Comparison of ENCODE assay signal across 10 cellular contexts in the genomic region with DNA sequence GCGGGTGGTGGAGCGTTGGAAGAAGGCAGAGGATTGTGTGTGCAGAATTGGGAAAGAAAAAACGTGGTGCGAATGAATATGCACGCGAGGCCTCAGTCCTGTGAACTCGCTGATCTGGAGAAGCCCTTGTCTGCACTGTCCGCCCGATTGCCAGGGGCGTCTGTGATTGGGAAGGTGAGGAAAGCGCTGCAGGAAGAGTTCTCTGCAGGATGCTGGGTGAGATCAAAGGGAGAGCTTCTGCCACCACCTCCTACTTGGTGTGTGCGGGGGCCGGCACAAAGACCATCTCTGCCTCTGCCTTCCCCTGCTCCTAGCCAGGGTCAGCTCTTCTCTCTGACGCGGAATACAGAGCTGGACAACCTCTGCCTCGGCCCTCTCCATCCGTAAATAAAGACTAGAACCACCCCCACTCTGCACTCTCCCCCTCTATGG. TPM values are rescaled to one million over a fixed set of nuclear protein-coding genes. Genes with fewer than 3 reads are reported as not detected.
DNase-seq lines count a peak whose midpoint lies in the region; ATAC-seq, FAIRE-seq and TF ChIP-seq lines count a peak whose summit lies in the region.
"Had no signal": no experiment of that assay in that cellular context is flagged by ENCODE, and none has a peak within 500 bp of the region (broad histone marks: within the 10 kb centered on the region; RNA-seq: fewer than 3 reads in every experiment).

No MANE protein-coding gene starts in this region.

- H3K4me1 Mint-ChIP-seq in activated naive CD4-positive, alpha-beta T cell treated with anti-CD3 and anti-CD28 coated beads for 36 hours (ENCODE audit: low read depth) = peaks cover 36% of the 10 kb centered on the region

- no peak for DNase-seq in activated naive CD4-positive, alpha-beta T cell treated with anti-CD3 and anti-CD28 coated beads for 36 hours
- no peak for DNase-seq in activated naive CD4-positive, alpha-beta T cell treated with anti-CD3 and anti-CD28 coated beads, Interleukin-2, amount 50 U/mL, for 16 hours
- DNase-seq in astrocyte of the cerebellum (ENCODE audit: low read depth) = no peak
- DNase-seq in HepG2 (ENCODE audit: low spot score) = no peak
- DNase-seq in transverse colon = no peak
- no peak for DNase-seq in NCI-H1048 (lab: John Stamatoyannopoulos, UW)

- no peak for FAIRE-seq in HepG2 (lab: Jason Lieb, UNC)

- no peak overlapping the region for H3K9ac ChIP-seq in HepG2 (ENCODE audit: insufficient read depth, low read depth, low read length)

- H3K4me1 ChIP-seq in HepG2 (ENCODE audit: insufficient read depth, low read length) (peaks cover 56% of the 10 kb centered on the region), transverse colon (peaks cover 12 to 37% (median 22%) of the 10 kb centered on the region in 4 donors)

- H3K4me3 ChIP-seq in astrocyte of the cerebellum (ENCODE audit: low read depth, low read length) (peak overlapping the region; percentile 100), HepG2 (replicated peaks in 1 of 3; ENCODE audit: insufficient read depth in 1 of 3, low read depth in 2 of 3, low read length in 3 of 3) (peak overlapping the region in 1 of 3 experiments; percentile 39; a peak in 1 of 6 replicates), transverse colon (peak overlapping the region in 3 of 4 donors; percentile 31 to 91 (median 79))

- H3K9me3 ChIP-seq in HepG2 (ENCODE audit: low read length) (no peaks in the 10 kb centered on the region), transverse colon (no peaks in the 10 kb centered on the region)

- CTCF ChIA-PET in activated naive CD4-positive, alpha-beta T cell treated with anti-CD3 and anti-CD28 coated beads for 36 hours (lab: Charles Lee) = interaction anchor here (0.6 to 1.2 kb wide), 4 partner anchors 74 to 189 kb away, joined by 3 read pairs; a partner anchor contains a TSS
- CTCF ChIA-PET in HepG2 (lab: Yijun Ruan, JAX; ENCODE audit: low intra/inter-chr PET ratio, low total read pairs) = no interaction called here

- TF ChIP-seq RAD21 in HepG2 (CRISPR knock-in tag; IDR thresholded peaks at IDR 0.05) = no peak

- H3K4me3 Mint-ChIP-seq in activated naive CD4-positive, alpha-beta T cell treated with anti-CD3 and anti-CD28 coated beads for 36 hours = peak overlapping the region; percentile 83

- POLR2A ChIA-PET in HepG2 (lab: Yijun Ruan, JAX) = no interaction called here

- no peak for TF ChIP-seq EP300 in HepG2 (IDR thresholded peaks at IDR 0.05; ENCODE audit: low read depth in 2 of 2, low read length in 2 of 2)
- TF ChIP-seq EP300 in HepG2 (CRISPR knock-in tag; IDR thresholded peaks at IDR 0.05; ENCODE audit: borderline replicate concordance) = no peak
- TF ChIP-seq EP300 in transverse colon (IDR thresholded peaks at IDR 0.05; ENCODE audit: low read depth) = no peak

- TF ChIP-seq CTCF in astrocyte of the cerebellum (IDR thresholded peaks at IDR 0.05; ENCODE audit: low read depth, low read length, missing control alignments) = no peak
- no peak for TF ChIP-seq CTCF in HepG2 (CRISPR knock-in tag; IDR thresholded peaks at IDR 0.05)
- no peak for TF ChIP-seq CTCF in transverse colon (IDR thresholded peaks at IDR 0.05)

- no peak overlapping the region for H2AFZ ChIP-seq in HepG2 (ENCODE audit: low read length)

- ATAC-seq in HepG2 (no peak), HG02759 (IDR thresholded peaks at IDR 0.05; ENCODE audit: unreplicated experiment) (no peak), GM21786 (IDR thresholded peaks at IDR 0.05; ENCODE audit: unreplicated experiment) (no peak)

- no peak for TF ChIP-seq POLR2A in HepG2 (IDR thresholded peaks at IDR 0.05; ENCODE audit: insufficient read depth in 1 of 2, low read depth in 2 of 2, low read length in 2 of 2)
- no peak for TF ChIP-seq POLR2A in transverse colon (IDR thresholded peaks at IDR 0.05)

- H3K27me3 Mint-ChIP-seq in activated naive CD4-positive, alpha-beta T cell treated with anti-CD3 and anti-CD28 coated beads for 36 hours (ENCODE audit: low read depth) = no peaks in the 10 kb centered on the region

- in situ Hi-C loops in astrocyte of the cerebellum (cut with HindIII; ENCODE audit: low sequenced_read_pairs) (no loop called here), HepG2 (cut with HindIII; ENCODE audit: extremely low pct_ligation_motif_present, low pct_unique_long_range_greater_than_20kb) (no loop called here), transverse colon (cut with MboI; ENCODE audit: low pct_ligation_motif_present in 1 of 4, low pct_unique_long_range_greater_than_20kb in 1 of 4, low sequenced_read_pairs in 3 of 4) (no loop called here)

- no peaks in the 10 kb centered on the region; a peak in 1 of 5 replicates for H3K27me3 ChIP-seq in HepG2 (ENCODE audit: control insufficient read depth in 1 of 2, insufficient read depth in 2 of 2, low read length in 2 of 2)
- no peaks in the 10 kb centered on the region for H3K27me3 ChIP-seq in transverse colon

- H3K36me3 Mint-ChIP-seq in activated naive CD4-positive, alpha-beta T cell treated with anti-CD3 and anti-CD28 coated beads for 36 hours (ENCODE audit: low read depth) = peaks cover 8% of the 10 kb centered on the region

- peaks cover 38% of the 10 kb centered on the region for H3K79me2 ChIP-seq in HepG2 (ENCODE audit: insufficient read depth, low read length)

- H3K27ac ChIP-seq in HepG2 (ENCODE audit: extremely low read length, insufficient read depth, low read length) (no peak overlapping the region), transverse colon (peak overlapping the region in 2 of 4 donors; percentile 74 to 91)

- H3K27ac Mint-ChIP-seq in activated naive CD4-positive, alpha-beta T cell treated with anti-CD3 and anti-CD28 coated beads for 36 hours = peak overlapping the region; percentile 61

- peak overlapping the region; percentile 46 for H3K4me2 ChIP-seq in HepG2 (ENCODE audit: low read depth, low read length)

- H3K9me3 Mint-ChIP-seq in activated naive CD4-positive, alpha-beta T cell treated with anti-CD3 and anti-CD28 coated beads for 36 hours = no peaks in the 10 kb centered on the region

- H4K20me1 ChIP-seq in HepG2 (ENCODE audit: insufficient read depth, low read length) = peaks cover 5% of the 10 kb centered on the region; the same call in 1 of the 2 replicates

- peaks cover 1 to 8% of the 10 kb centered on the region in 2 experiments; a peak in 2 of 5 replicates for H3K36me3 ChIP-seq in HepG2 (replicated peaks in 1 of 2; ENCODE audit: control insufficient read depth in 1 of 2, insufficient read depth in 2 of 2, low read length in 2 of 2)
- H3K36me3 ChIP-seq in transverse colon = peaks cover 0 to 3% (median 0%) of the 10 kb centered on the region in 4 donors

- no TSS peak for BruUV-seq in HepG2 (replicated peaks; lab: Mats Ljungman, UMichigan)

- intact Hi-C loops in activated naive CD4-positive, alpha-beta T cell treated with anti-CD3 and anti-CD28 coated beads for 36 hours (cut with micrococcal nuclease) = loop anchor here (1.0 to 2.0 kb wide), 6 partner anchors 25 to 236 kb away; a partner anchor contains a TSS
- intact Hi-C loops in HepG2 (cut with micrococcal nuclease; ENCODE audit: unreplicated experiment) (loop anchor here (5.0 kb wide), 1 partner anchor 33 kb away; a partner anchor contains a TSS), transverse colon (cut with DNase I; ENCODE audit: low total_unique reads) (no loop called here)

- 77% methylated on average over 17 of the region's 17 CpGs for WGBS in HepG2 (ENCODE audit: low lambda C conversion rate)
- WGBS in transverse colon (ENCODE audit: low coverage in 1 of 2), 2 donors = 59 to 69% methylated on average over 6 to 17 of the region's 17 CpGs

RNA-seq across cellular contexts. Expression of a gene that starts 0.8 kb away (rescaled TPM):
- 10 to 100 TPM; 32.5 to 36.6 TPM for total RNA-seq in activated naive CD4-positive, alpha-beta T cell treated with anti-CD3 and anti-CD28 coated beads for 36 hours
- total RNA-seq in HepG2 (2016; rRNA removed; fragmentation: Illumina TruSeq; extraction: Trizol) = 110 and 136 TPM in 2 replicates
- total RNA-seq in HepG2 (2016; cell fraction: cytosol; rRNA removed; fragmentation: Illumina TruSeq; extraction: Trizol; ENCODE audit: low read depth) = 61.7 and 72.3 TPM in 2 replicates
- 112 and 128 TPM in 2 replicates for total RNA-seq in HepG2 (2016; cell fraction: insoluble cytoplasmic fraction; rRNA removed; fragmentation: Illumina TruSeq; extraction: Trizol)
- total RNA-seq in HepG2 (2016; cell fraction: membrane; rRNA removed; fragmentation: Illumina TruSeq; extraction: Trizol) = 97.4 and 130 TPM in 2 replicates
- total RNA-seq in HepG2 (2016; cell fraction: nucleus; rRNA removed; fragmentation: Illumina TruSeq; extraction: Trizol) = 58.3 and 58.4 TPM in 2 replicates
- polyA plus RNA-seq in HepG2 (2011; rRNA removed) = 123 and 129 TPM in 2 replicates
- 151 and 173 TPM in 2 replicates for polyA plus RNA-seq in HepG2 (2011; cell fraction: cytosol; rRNA removed)
- polyA plus RNA-seq in HepG2 (2011; cell fraction: nucleus; rRNA removed) = 63.1 and 63.8 TPM in 2 replicates
- 88.1 and 94.6 TPM in 2 replicates for polyA plus RNA-seq in HepG2 (2012)
- polyA plus RNA-seq in HepG2 (2016; cell fraction: cytosol; fragmentation: Illumina TruSeq; extraction: Trizol; ENCODE audit: low read depth) = 121 and 161 TPM in 2 replicates
- polyA plus RNA-seq in HepG2 (2016; cell fraction: insoluble cytoplasmic fraction; fragmentation: Illumina TruSeq; extraction: Trizol; ENCODE audit: low read depth) = 256 and 287 TPM in 2 replicates
- polyA plus RNA-seq in HepG2 (2016; cell fraction: membrane; fragmentation: Illumina TruSeq; extraction: Trizol; ENCODE audit: low read depth) = 158 and 192 TPM in 2 replicates
- polyA plus RNA-seq in HepG2 (2016; cell fraction: nucleus; fragmentation: Illumina TruSeq; extraction: Trizol; ENCODE audit: insufficient read depth, low read depth) = 155 and 165 TPM in 2 replicates
- 69.9 and 105 TPM in 2 replicates for polyA minus RNA-seq in HepG2 (2011; rRNA and poly(A)+ RNA removed; ENCODE audit: low replicate concordance)
- polyA minus RNA-seq in HepG2 (2011; cell fraction: cytosol; rRNA and poly(A)+ RNA removed) = 30.2 and 31.4 TPM in 2 replicates
- polyA minus RNA-seq in HepG2 (2011; cell fraction: nucleus; rRNA and poly(A)+ RNA removed) = 15.9 and 19.8 TPM in 2 replicates
- total RNA-seq in transverse colon = 100 to 1,000 TPM in 2 of 4 donors, 10 to 100 TPM in 2; 40.8 to 172 (median 112) TPM

RNA-seq across cellular contexts. Expression of a gene that starts 25.3 kb away (rescaled TPM):
- under 1 TPM; 0.24 to 0.35 TPM for total RNA-seq in activated naive CD4-positive, alpha-beta T cell treated with anti-CD3 and anti-CD28 coated beads for 36 hours
- 0.09 TPM in 1 of 2 replicates, not detected in the other for total RNA-seq in HepG2 (2016; rRNA removed; fragmentation: Illumina TruSeq; extraction: Trizol)
- 0.09 TPM in 1 of 2 replicates, not detected in the other for total RNA-seq in HepG2 (2016; cell fraction: cytosol; rRNA removed; fragmentation: Illumina TruSeq; extraction: Trizol; ENCODE audit: low read depth)
- total RNA-seq in HepG2 (2016; cell fraction: insoluble cytoplasmic fraction; rRNA removed; fragmentation: Illumina TruSeq; extraction: Trizol) = 0.06 TPM in 1 of 2 replicates, not detected in the other
- 0.06 and 0.10 TPM in 2 replicates for total RNA-seq in HepG2 (2016; cell fraction: membrane; rRNA removed; fragmentation: Illumina TruSeq; extraction: Trizol)
- total RNA-seq in HepG2 (2016; cell fraction: nucleus; rRNA removed; fragmentation: Illumina TruSeq; extraction: Trizol) = 0.09 TPM in 1 of 2 replicates, not detected in the other
- polyA plus RNA-seq in HepG2 (2011; rRNA removed) = 0.01 and 0.04 TPM in 2 replicates
- 0.03 and 0.04 TPM in 2 replicates for polyA plus RNA-seq in HepG2 (2011; cell fraction: cytosol; rRNA removed)
- 0.19 and 0.34 TPM in 2 replicates for polyA plus RNA-seq in HepG2 (2011; cell fraction: nucleus; rRNA removed)
- 0.03 TPM in 1 of 2 replicates, not detected in the other for polyA plus RNA-seq in HepG2 (2012)
- 0.18 and 0.19 TPM in 2 replicates for polyA plus RNA-seq in HepG2 (2016; cell fraction: cytosol; fragmentation: Illumina TruSeq; extraction: Trizol; ENCODE audit: low read depth)
- polyA plus RNA-seq in HepG2 (2016; cell fraction: insoluble cytoplasmic fraction; fragmentation: Illumina TruSeq; extraction: Trizol; ENCODE audit: low read depth) = 0.08 TPM in 2 replicates
- 0.15 and 0.30 TPM in 2 replicates for polyA plus RNA-seq in HepG2 (2016; cell fraction: membrane; fragmentation: Illumina TruSeq; extraction: Trizol; ENCODE audit: low read depth)
- 0.19 and 0.20 TPM in 2 replicates for polyA plus RNA-seq in HepG2 (2016; cell fraction: nucleus; fragmentation: Illumina TruSeq; extraction: Trizol; ENCODE audit: insufficient read depth, low read depth)
- polyA minus RNA-seq in HepG2 (2011; rRNA and poly(A)+ RNA removed; ENCODE audit: low replicate concordance) = 0.24 TPM in 1 of 2 replicates, not detected in the other
- polyA minus RNA-seq in HepG2 (2011; cell fraction: cytosol; rRNA and poly(A)+ RNA removed) = not detected in 2 replicates
- polyA minus RNA-seq in HepG2 (2011; cell fraction: nucleus; rRNA and poly(A)+ RNA removed) = not detected in 2 replicates
- not detected for total RNA-seq in transverse colon
- total RNA-seq: HT-29 had no signal

RNA-seq across cellular contexts. Expression of a gene that starts 29.6 kb away (rescaled TPM):
- not detected for total RNA-seq in activated naive CD4-positive, alpha-beta T cell treated with anti-CD3 and anti-CD28 coated beads for 36 hours
- not detected in 2 replicates for total RNA-seq in HepG2 (2016; rRNA removed; fragmentation: Illumina TruSeq; extraction: Trizol)
- total RNA-seq in HepG2 (2016; cell fraction: cytosol; rRNA removed; fragmentation: Illumina TruSeq; extraction: Trizol; ENCODE audit: low read depth) = not detected in 2 replicates
- not detected in 2 replicates for total RNA-seq in HepG2 (2016; cell fraction: insoluble cytoplasmic fraction; rRNA removed; fragmentation: Illumina TruSeq; extraction: Trizol)
- total RNA-seq in HepG2 (2016; cell fraction: membrane; rRNA removed; fragmentation: Illumina TruSeq; extraction: Trizol) = not detected in 2 replicates
- total RNA-seq in HepG2 (2016; cell fraction: nucleus; rRNA removed; fragmentation: Illumina TruSeq; extraction: Trizol) = not detected in 2 replicates
- not detected in 2 replicates for polyA plus RNA-seq in HepG2 (2011; rRNA removed)
- not detected in 2 replicates for polyA plus RNA-seq in HepG2 (2011; cell fraction: cytosol; rRNA removed)
- polyA plus RNA-seq in HepG2 (2011; cell fraction: nucleus; rRNA removed) = not detected in 2 replicates
- polyA plus RNA-seq in HepG2 (2012) = not detected in 2 replicates
- polyA plus RNA-seq in HepG2 (2016; cell fraction: cytosol; fragmentation: Illumina TruSeq; extraction: Trizol; ENCODE audit: low read depth) = 0.36 TPM in 1 of 2 replicates, not detected in the other
- not detected in 2 replicates for polyA plus RNA-seq in HepG2 (2016; cell fraction: insoluble cytoplasmic fraction; fragmentation: Illumina TruSeq; extraction: Trizol; ENCODE audit: low read depth)
- not detected in 2 replicates for polyA plus RNA-seq in HepG2 (2016; cell fraction: membrane; fragmentation: Illumina TruSeq; extraction: Trizol; ENCODE audit: low read depth)
- not detected in 2 replicates for polyA plus RNA-seq in HepG2 (2016; cell fraction: nucleus; fragmentation: Illumina TruSeq; extraction: Trizol; ENCODE audit: insufficient read depth, low read depth)
- polyA minus RNA-seq in HepG2 (2011; rRNA and poly(A)+ RNA removed; ENCODE audit: low replicate concordance) = not detected in 2 replicates
- polyA minus RNA-seq in HepG2 (2011; cell fraction: cytosol; rRNA and poly(A)+ RNA removed) = not detected in 2 replicates
- not detected in 2 replicates for polyA minus RNA-seq in HepG2 (2011; cell fraction: nucleus; rRNA and poly(A)+ RNA removed)
- total RNA-seq in transverse colon = not detected
- total RNA-seq: HT-29 had no signal
- polyA plus RNA-seq: adipose tissue had no signal

RNA-seq across cellular contexts. Expression of a gene that starts 33.0 kb away (rescaled TPM):
- total RNA-seq in activated naive CD4-positive, alpha-beta T cell treated with anti-CD3 and anti-CD28 coated beads for 36 hours = not detected
- total RNA-seq in HepG2 (2016; rRNA removed; fragmentation: Illumina TruSeq; extraction: Trizol) = 0.13 and 0.24 TPM in 2 replicates
- not detected in 2 replicates for total RNA-seq in HepG2 (2016; cell fraction: cytosol; rRNA removed; fragmentation: Illumina TruSeq; extraction: Trizol; ENCODE audit: low read depth)
- total RNA-seq in HepG2 (2016; cell fraction: insoluble cytoplasmic fraction; rRNA removed; fragmentation: Illumina TruSeq; extraction: Trizol) = 0.09 and 0.24 TPM in 2 replicates
- 0.14 and 0.19 TPM in 2 replicates for total RNA-seq in HepG2 (2016; cell fraction: membrane; rRNA removed; fragmentation: Illumina TruSeq; extraction: Trizol)
- 0.25 TPM in 1 of 2 replicates, not detected in the other for total RNA-seq in HepG2 (2016; cell fraction: nucleus; rRNA removed; fragmentation: Illumina TruSeq; extraction: Trizol)
- 0.05 and 0.31 TPM in 2 replicates for polyA plus RNA-seq in HepG2 (2011; rRNA removed)
- 0.07 and 0.10 TPM in 2 replicates for polyA plus RNA-seq in HepG2 (2011; cell fraction: cytosol; rRNA removed)
- polyA plus RNA-seq in HepG2 (2011; cell fraction: nucleus; rRNA removed) = 0.66 and 1.2 TPM in 2 replicates
- polyA plus RNA-seq in HepG2 (2012) = 0.28 and 0.44 TPM in 2 replicates
- polyA plus RNA-seq in HepG2 (2016; cell fraction: cytosol; fragmentation: Illumina TruSeq; extraction: Trizol; ENCODE audit: low read depth) = not detected in 2 replicates
- polyA plus RNA-seq in HepG2 (2016; cell fraction: insoluble cytoplasmic fraction; fragmentation: Illumina TruSeq; extraction: Trizol; ENCODE audit: low read depth) = not detected in 2 replicates
- polyA plus RNA-seq in HepG2 (2016; cell fraction: membrane; fragmentation: Illumina TruSeq; extraction: Trizol; ENCODE audit: low read depth) = 0.09 and 0.14 TPM in 2 replicates
- 0.55 and 0.56 TPM in 2 replicates for polyA plus RNA-seq in HepG2 (2016; cell fraction: nucleus; fragmentation: Illumina TruSeq; extraction: Trizol; ENCODE audit: insufficient read depth, low read depth)
- polyA minus RNA-seq in HepG2 (2011; rRNA and poly(A)+ RNA removed; ENCODE audit: low replicate concordance) = 0.22 TPM in 1 of 2 replicates, not detected in the other
- polyA minus RNA-seq in HepG2 (2011; cell fraction: cytosol; rRNA and poly(A)+ RNA removed) = not detected in 2 replicates
- polyA minus RNA-seq in HepG2 (2011; cell fraction: nucleus; rRNA and poly(A)+ RNA removed) = not detected in 2 replicates
- under 1 TPM in 1 of 4 donors, not detected in 3; 0.14 TPM for total RNA-seq in transverse colon
- total RNA-seq: HT-29 had no signal

RNA-seq across cellular contexts. Expression of a gene that starts 34.5 kb away (rescaled TPM):
- total RNA-seq in activated naive CD4-positive, alpha-beta T cell treated with anti-CD3 and anti-CD28 coated beads for 36 hours = 10 to 100 TPM; 57.3 to 59.0 TPM
- total RNA-seq in HepG2 (2016; rRNA removed; fragmentation: Illumina TruSeq; extraction: Trizol) = 20.2 and 29.1 TPM in 2 replicates
- 4.7 and 4.9 TPM in 2 replicates for total RNA-seq in HepG2 (2016; cell fraction: cytosol; rRNA removed; fragmentation: Illumina TruSeq; extraction: Trizol; ENCODE audit: low read depth)
- 16.6 and 30.9 TPM in 2 replicates for total RNA-seq in HepG2 (2016; cell fraction: insoluble cytoplasmic fraction; rRNA removed; fragmentation: Illumina TruSeq; extraction: Trizol)
- 7.0 and 9.1 TPM in 2 replicates for total RNA-seq in HepG2 (2016; cell fraction: membrane; rRNA removed; fragmentation: Illumina TruSeq; extraction: Trizol)
- total RNA-seq in HepG2 (2016; cell fraction: nucleus; rRNA removed; fragmentation: Illumina TruSeq; extraction: Trizol) = 51.9 and 59.6 TPM in 2 replicates
- 90.4 and 126 TPM in 2 replicates for polyA plus RNA-seq in HepG2 (2011; rRNA removed)
- polyA plus RNA-seq in HepG2 (2011; cell fraction: cytosol; rRNA removed) = 13.5 and 18.5 TPM in 2 replicates
- 978 and 1,153 TPM in 2 replicates for polyA plus RNA-seq in HepG2 (2011; cell fraction: nucleus; rRNA removed)
- 38.7 and 62.0 TPM in 2 replicates for polyA plus RNA-seq in HepG2 (2012)
- polyA plus RNA-seq in HepG2 (2016; cell fraction: cytosol; fragmentation: Illumina TruSeq; extraction: Trizol; ENCODE audit: low read depth) = 3.5 and 4.1 TPM in 2 replicates
- 24.7 and 33.4 TPM in 2 replicates for polyA plus RNA-seq in HepG2 (2016; cell fraction: insoluble cytoplasmic fraction; fragmentation: Illumina TruSeq; extraction: Trizol; ENCODE audit: low read depth)
- 7.9 and 9.2 TPM in 2 replicates for polyA plus RNA-seq in HepG2 (2016; cell fraction: membrane; fragmentation: Illumina TruSeq; extraction: Trizol; ENCODE audit: low read depth)
- 347 and 353 TPM in 2 replicates for polyA plus RNA-seq in HepG2 (2016; cell fraction: nucleus; fragmentation: Illumina TruSeq; extraction: Trizol; ENCODE audit: insufficient read depth, low read depth)
- polyA minus RNA-seq in HepG2 (2011; rRNA and poly(A)+ RNA removed; ENCODE audit: low replicate concordance) = 33.5 and 71.7 TPM in 2 replicates
- 7.8 and 9.6 TPM in 2 replicates for polyA minus RNA-seq in HepG2 (2011; cell fraction: cytosol; rRNA and poly(A)+ RNA removed)
- polyA minus RNA-seq in HepG2 (2011; cell fraction: nucleus; rRNA and poly(A)+ RNA removed) = 54.6 and 61.9 TPM in 2 replicates
- 100 to 1,000 TPM in 1 of 4 donors, 10 to 100 TPM in 3; 16.9 to 154 (median 48.9) TPM for total RNA-seq in transverse colon
